ENCODE assay signal across 8 cellular contexts in genomic region chr14:24051789-24052655, GRCh38. TPM values are rescaled to one million over a fixed set of nuclear protein-coding genes. Genes with fewer than 3 reads are reported as not detected.
DNase-seq lines count a peak whose midpoint lies in the region; ATAC-seq and TF ChIP-seq lines count a peak whose summit lies in the region.

Gene CARMIL3 (plus strand): TSS chr14:24052009. CDS start chr14:24052154, 145 bp downstream.

- no peak within 1 kb of the TSS for H4K5ac ChIP-seq in H9 (ENCODE audit: insufficient read length, low read depth, low read length)

- H2AFZ ChIP-seq in H9 (ENCODE audit: low read length) (no peak within 1 kb of the TSS), MM.1S (ENCODE audit: low read length) (peak within 1 kb of the TSS; percentile 85)

- peaks cover 0 to 6% (median 3%) of the 10 kb centered on the region in 3 experiments; a peak in 5 of 7 replicates for H3K36me3 Mint-ChIP-seq in H9 (ENCODE audit: insufficient read depth in 1 of 3, low read depth in 3 of 3)
- H3K36me3 Mint-ChIP-seq in T-helper 1 cell treated with Interleukin-12 subunit alpha and Interleukin-12 subunit beta and Interleukin-4 antibody, amounts not matched to agents 30 μg/mL and 1 μg/mL, for 36 hours (ENCODE audit: low read depth): no peaks in the 10 kb centered on the region

- peaks cover 8% of the 10 kb centered on the region for H3K27me3 Mint-ChIP-seq in H9 (ENCODE audit: low read depth)
- peaks cover 37% of the 10 kb centered on the region for H3K27me3 Mint-ChIP-seq in T-helper 1 cell treated with Interleukin-12 subunit alpha and Interleukin-12 subunit beta and Interleukin-4 antibody, amounts not matched to agents 30 μg/mL and 1 μg/mL, for 36 hours (ENCODE audit: low read depth)

- H3K9ac ChIP-seq in H9 (ENCODE audit: extremely low read depth, insufficient read length, low read length): peak within 1 kb of the TSS; percentile 34
- peak within 1 kb of the TSS; percentile 33; the same call in 1 of the 2 replicates for H3K9ac ChIP-seq in MM.1S (ENCODE audit: low read length)
- H3K9ac ChIP-seq in rectal smooth muscle tissue (ENCODE audit: low read length): peak within 1 kb of the TSS; percentile 53

- no peak within 1 kb of the TSS for H4K91ac ChIP-seq in H9 (ENCODE audit: insufficient read length, low read depth, low read length)

- no peak within 1 kb of the TSS for H3K23ac ChIP-seq in H9 (ENCODE audit: insufficient read length, low read depth, low read length)

- no peak within 1 kb of the TSS for H2BK12ac ChIP-seq in H9 (ENCODE audit: insufficient read length, low read depth, low read length)

- H4K8ac ChIP-seq in H9 (replicated peaks; ENCODE audit: insufficient read length, low read depth, low read length): no peak within 1 kb of the TSS

- no peak within 1 kb of the TSS for H3K56ac ChIP-seq in H9 (ENCODE audit: insufficient read length, low read depth, low read length)

- H3K4me3 ChIP-seq in GM08714 (ENCODE audit: low read length) (peak within 1 kb of the TSS; percentile 56), MM.1S (ENCODE audit: low read length) (peak within 1 kb of the TSS; percentile 61), astrocyte of the cerebellum (ENCODE audit: low read depth, low read length) (peak within 1 kb of the TSS; percentile 48), rectal smooth muscle tissue (ENCODE audit: low read length) (peak within 1 kb of the TSS; percentile 73)

- peaks cover 8% of the 10 kb centered on the region for H3K23me2 ChIP-seq in H9 (ENCODE audit: insufficient read length, low read depth, low read length, poor library complexity, severe bottlenecking)

- H3F3A ChIP-seq in MM.1S (ENCODE audit: insufficient read depth, low read length): no peaks in the 10 kb centered on the region

- H2BK15ac ChIP-seq in H9 (ENCODE audit: low read depth, low read length): no peak within 1 kb of the TSS; the same call in 1 of the 2 replicates

- peaks cover 15 to 20% of the 10 kb centered on the region in 2 experiments for H3K4me1 Mint-ChIP-seq in H9
- peaks cover 12% of the 10 kb centered on the region for H3K4me1 Mint-ChIP-seq in T-helper 1 cell treated with Interleukin-12 subunit alpha and Interleukin-12 subunit beta and Interleukin-4 antibody, amounts not matched to agents 30 μg/mL and 1 μg/mL, for 36 hours (ENCODE audit: low read depth)

- H3K9me3 Mint-ChIP-seq in H9: no peaks in the 10 kb centered on the region; a peak in 1 of 5 replicates
- H3K9me3 Mint-ChIP-seq in T-helper 1 cell treated with Interleukin-12 subunit alpha and Interleukin-12 subunit beta and Interleukin-4 antibody, amounts not matched to agents 30 μg/mL and 1 μg/mL, for 36 hours: no peaks in the 10 kb centered on the region

- peak within 1 kb of the TSS; percentile 67; the same call in 1 of the 2 replicates for H3K14ac ChIP-seq in H9 (ENCODE audit: insufficient read depth, low read length)

- no peaks in the 10 kb centered on the region for H3K27me3 ChIP-seq in H9 (ENCODE audit: insufficient read depth, low read length)
- no peaks in the 10 kb centered on the region; the same call in 1 of the 2 replicates for H3K27me3 ChIP-seq in MM.1S (replicated peaks; ENCODE audit: insufficient read depth, low read length)
- H3K27me3 ChIP-seq in rectal smooth muscle tissue (ENCODE audit: control insufficient read depth, insufficient read depth, low read length): no peaks in the 10 kb centered on the region

- no peak within 1 kb of the TSS for H2BK20ac ChIP-seq in H9 (ENCODE audit: low read depth, low read length, poor library complexity, severe bottlenecking)

- H3K9me3 ChIP-seq in H9 (ENCODE audit: control insufficient read depth, low read depth, low read length): no peaks in the 10 kb centered on the region
- H3K9me3 ChIP-seq in MM.1S (replicated peaks; ENCODE audit: insufficient read depth, low read length): no peaks in the 10 kb centered on the region

- H3K4ac ChIP-seq in H9 (ENCODE audit: low read depth, low read length): no peak within 1 kb of the TSS

- H4K20me1 ChIP-seq in H9 (ENCODE audit: control insufficient read depth, insufficient read depth, insufficient read length) (no peaks in the 10 kb centered on the region), MM.1S (ENCODE audit: insufficient read depth, low read length) (no peaks in the 10 kb centered on the region)

- peak within 1 kb of the TSS; percentile 73 to 82 for H3K4me3 Mint-ChIP-seq in H9
- peak within 1 kb of the TSS; percentile 83 for H3K4me3 Mint-ChIP-seq in T-helper 1 cell treated with Interleukin-12 subunit alpha and Interleukin-12 subunit beta and Interleukin-4 antibody, amounts not matched to agents 30 μg/mL and 1 μg/mL, for 36 hours

- H3K18ac ChIP-seq in H9 (ENCODE audit: insufficient read length, low read depth, low read length): no peak within 1 kb of the TSS

- peak within 1 kb of the TSS; percentile 24 to 85 (median 79); a peak in 4 of 7 replicates for H3K27ac Mint-ChIP-seq in H9
- H3K27ac Mint-ChIP-seq in T-helper 1 cell treated with Interleukin-12 subunit alpha and Interleukin-12 subunit beta and Interleukin-4 antibody, amounts not matched to agents 30 μg/mL and 1 μg/mL, for 36 hours: peak within 1 kb of the TSS; percentile 75

- no peak for ATAC-seq in HG03565 (IDR thresholded peaks at IDR 0.05; ENCODE audit: unreplicated experiment)

- H2BK120ac ChIP-seq in H9 (ENCODE audit: low read depth, low read length, poor library complexity, severe bottlenecking): no peak within 1 kb of the TSS

- H3K27ac ChIP-seq in H9 (ENCODE audit: insufficient read length, low read depth, low read length): no peak within 1 kb of the TSS
- H3K27ac ChIP-seq in MM.1S (ENCODE audit: low read length): no peak within 1 kb of the TSS
- peak within 1 kb of the TSS; percentile 65 for H3K27ac ChIP-seq in rectal smooth muscle tissue (ENCODE audit: low read depth, low read length)

- no peak within 1 kb of the TSS for H2BK5ac ChIP-seq in H9 (ENCODE audit: insufficient read length, low read length)

- H3K79me2 ChIP-seq in H9 (ENCODE audit: insufficient read depth, low read length) (no peaks in the 10 kb centered on the region), MM.1S (ENCODE audit: low read length) (no peaks in the 10 kb centered on the region)

- DNase-seq in H9 (peak; percentile 78), MM.1S (peak; percentile 52), astrocyte of the cerebellum (ENCODE audit: low read depth) (no peak), hippocampal formation (lab: John Stamatoyannopoulos, UW) (peak; percentile 55 to 73)

- no peak within 1 kb of the TSS for H2AK5ac ChIP-seq in H9 (ENCODE audit: insufficient read length, low read length)

- H3K4me1 ChIP-seq in H9 (ENCODE audit: insufficient read depth, low read length) (no peaks in the 10 kb centered on the region), MM.1S (ENCODE audit: low read length) (no peaks in the 10 kb centered on the region), rectal smooth muscle tissue (ENCODE audit: control insufficient read depth, insufficient read depth, low read length) (no peaks in the 10 kb centered on the region)

- WGBS in H9 (ENCODE audit: extremely low coverage, insufficient read length, low lambda C conversion rate): no CpG with 5 or more reads among the region's 92 CpGs

- TF ChIP-seq CTCF in H9 (conservative IDR thresholded peaks at IDR 0.05) (no peak), MM.1S (IDR thresholded peaks at IDR 0.05; ENCODE audit: low read length) (no peak), astrocyte of the cerebellum (IDR thresholded peaks at IDR 0.05; ENCODE audit: low read depth, low read length, missing control alignments) (no peak)

- peak within 1 kb of the TSS; percentile 76 for H3K4me2 ChIP-seq in H9 (ENCODE audit: insufficient read depth, insufficient read length, low read length)
- H3K4me2 ChIP-seq in MM.1S (ENCODE audit: low read depth, low read length): peak within 1 kb of the TSS; percentile 92

- H3K79me1 ChIP-seq in H9 (ENCODE audit: insufficient read depth, low read depth, low read length, poor library complexity, severe bottlenecking): no peaks in the 10 kb centered on the region

- no peaks in the 10 kb centered on the region for H3K9me2 ChIP-seq in MM.1S (replicated peaks; ENCODE audit: insufficient read depth, low read length)

- no peak within 1 kb of the TSS for H3T11ph ChIP-seq in H9 (ENCODE audit: low read length)

- in situ Hi-C loops in astrocyte of the cerebellum (cut with HindIII; ENCODE audit: low sequenced_read_pairs): no loop called here

- H3K36me3 ChIP-seq in MM.1S (replicated peaks; ENCODE audit: insufficient read depth, low read length) (no peaks in the 10 kb centered on the region), rectal smooth muscle tissue (ENCODE audit: control insufficient read depth, insufficient read depth, low read length) (no peaks in the 10 kb centered on the region)

RNA-seq across cellular contexts. Expression of gene CARMIL3, which starts in this region (rescaled TPM):
- total RNA-seq in H9 (2021): 4.7 and 5.8 TPM in 2 replicates
